Comparison of ENCODE assay signal across 22 cellular contexts in genomic region chr5:37849641-37850040, GRCh38. TPM values are rescaled to one million over a fixed set of nuclear protein-coding genes. Genes with fewer than 3 reads are reported as not detected.
"Had no signal": no experiment of that assay in that cellular context is flagged by ENCODE, and none has a peak within 500 bp of the region (broad histone marks: within the 10 kb centered on the region; RNA-seq: fewer than 3 reads in every experiment).

No MANE protein-coding gene starts in this region.

- H3K4me3 Mint-ChIP-seq: immature natural killer cell; naive B cell; nephron; stimulated activated naive B cell treated with anti-CD40 and anti-IgM and Interleukin-4, amounts not matched to agents 10 μg/mL and 1 μg/mL and 100 μg/mL, for 72 hours; stimulated activated naive CD8-positive, alpha-beta T cell treated with anti-CD3 and anti-CD28 coated beads, Interleukin-15, amount 100 ng/mL, for 72 hours had no signal

- H3K36me3 ChIP-seq: esophagus muscularis mucosa, gastroesophageal sphincter, left ventricle myocardium inferior, lower lobe of right lung, right lobe of liver, tibial nerve had no signal

- H3K4me1 Mint-ChIP-seq: immature natural killer cell; naive B cell; stimulated activated naive B cell treated with anti-CD40 and anti-IgM and Interleukin-4, amounts not matched to agents 10 μg/mL and 1 μg/mL and 100 μg/mL, for 72 hours; stimulated activated naive CD8-positive, alpha-beta T cell treated with anti-CD3 and anti-CD28 coated beads, Interleukin-15, amount 100 ng/mL, for 72 hours had no signal

- H3K9me3 Mint-ChIP-seq: stimulated activated naive CD8-positive, alpha-beta T cell treated with anti-CD3 and anti-CD28 coated beads, Interleukin-15, amount 100 ng/mL, for 72 hours had no signal

- H3K36me3 Mint-ChIP-seq: immature natural killer cell; naive B cell; stimulated activated naive B cell treated with anti-CD40 and anti-IgM and Interleukin-4, amounts not matched to agents 10 μg/mL and 1 μg/mL and 100 μg/mL, for 72 hours had no signal

- H3K4me3 ChIP-seq: esophagus muscularis mucosa, gastroesophageal sphincter, left ventricle myocardium inferior, lower lobe of right lung, psoas muscle, right lobe of liver, testis, tibial nerve had no signal

- H3K27me3 ChIP-seq: esophagus muscularis mucosa, gastroesophageal sphincter, right lobe of liver, testis had no signal

- DNase-seq: effector memory CD4-positive, alpha-beta T cell; glutamatergic neuron; immature natural killer cell; left cardiac atrium; left ventricle myocardium inferior; lower lobe of right lung; mesenchymal stem cell; naive B cell; psoas muscle; retina; right lobe of liver; stimulated activated CD4-positive, alpha-beta T cell treated with anti-CD3 and anti-CD28 coated beads, Interleukin-2, amount 100 ng/mL, for 24 hours; stimulated activated CD4-positive, alpha-beta T cell treated with anti-CD3 and anti-CD28 coated beads, Interleukin-4, amount 100 ng/mL, for 4 hours; stimulated activated naive B cell treated with anti-CD40 and anti-IgM and Interleukin-4, amounts not matched to agents 10 μg/mL and 1 μg/mL and 100 μg/mL, for 72 hours; stimulated activated naive CD8-positive, alpha-beta T cell treated with anti-CD3 and anti-CD28 coated beads, Interleukin-15, amount 100 ng/mL, for 72 hours; testis had no signal

- H3K4me1 ChIP-seq: gastroesophageal sphincter, left ventricle myocardium inferior, lower lobe of right lung, testis, tibial nerve had no signal

- H3K9me3 ChIP-seq: esophagus muscularis mucosa, gastroesophageal sphincter, psoas muscle, right lobe of liver, testis had no signal

- H3K27ac Mint-ChIP-seq: immature natural killer cell; naive B cell; nephron; stimulated activated naive B cell treated with anti-CD40 and anti-IgM and Interleukin-4, amounts not matched to agents 10 μg/mL and 1 μg/mL and 100 μg/mL, for 72 hours; stimulated activated naive CD8-positive, alpha-beta T cell treated with anti-CD3 and anti-CD28 coated beads, Interleukin-15, amount 100 ng/mL, for 72 hours had no signal

- ATAC-seq: gastroesophageal sphincter; left cardiac atrium; lower lobe of right lung; psoas muscle; right lobe of liver; stimulated activated naive B cell treated with anti-CD40 and anti-IgM and Interleukin-4, amounts not matched to agents 10 μg/mL and 1 μg/mL and 100 μg/mL, for 72 hours; stimulated activated naive CD8-positive, alpha-beta T cell treated with anti-CD3 and anti-CD28 coated beads, Interleukin-15, amount 100 ng/mL, for 72 hours had no signal

- H3K27ac ChIP-seq: epithelial cell of prostate, esophagus muscularis mucosa, gastroesophageal sphincter, left ventricle myocardium inferior, lower lobe of right lung, psoas muscle, right lobe of liver, testis, tibial nerve had no signal

RNA-seq across cellular contexts. Expression of gene GDNF, which starts 9.8 kb away (rescaled TPM):
- total RNA-seq: lower lobe of right lung, tibial nerve, ureter had no signal
- polyA plus RNA-seq: immature natural killer cell had no signal
